ENCODE assay signal across 11 cellular contexts in genomic region chr16:12500771-12501170, GRCh38.
DNase-seq lines count a peak whose midpoint lies in the region; ATAC-seq and TF ChIP-seq lines count a peak whose summit lies in the region.
"Had no signal": no experiment of that assay in that cellular context is flagged by ENCODE, and none has a peak within 500 bp of the region (broad histone marks: within the 10 kb centered on the region; RNA-seq: fewer than 3 reads in every experiment).

No MANE protein-coding gene starts in this region.

- CTCF ChIA-PET in OCI-LY7 (lab: Charles Lee; ENCODE audit: unreplicated experiment) (no interaction called here), PC-9 (lab: Charles Lee) (interaction anchor here (0.6 kb wide), 1 partner anchor 1416 kb away, joined by 3 read pairs; no protein-coding TSS in a partner anchor)

- BruUV-seq in OCI-LY7 (replicated peaks; lab: Mats Ljungman, UMichigan), result no TSS peak
- BruUV-seq in PC-9 (replicated peaks; lab: Mats Ljungman, UMichigan), result no TSS peak

- no peak for TF ChIP-seq CTCF in CD14-positive monocyte (IDR thresholded peaks at IDR 0.05)
- TF ChIP-seq CTCF in OCI-LY7 (conservative IDR thresholded peaks at IDR 0.05; ENCODE audit: low read length), result no peak
- TF ChIP-seq CTCF in hepatocyte (IDR thresholded peaks at IDR 0.05; ENCODE audit: poor library complexity), result no peak
- no peak for TF ChIP-seq CTCF in PC-9 (conservative IDR thresholded peaks at IDR 0.05)

- peaks cover 0 to 3% of the 10 kb centered on the region in 2 donors for H3K36me3 Mint-ChIP-seq in CD14-positive monocyte

- H3K27me3 Mint-ChIP-seq in CD14-positive monocyte (ENCODE audit: low read depth in 3 of 3), result peaks cover 0 to 1% (median 0%) of the 10 kb centered on the region in 3 donors

- H3K9me3 Mint-ChIP-seq in CD14-positive monocyte, result no peaks in the 10 kb centered on the region

- H3K9me3 ChIP-seq in OCI-LY7 (ENCODE audit: low read length), result no peaks in the 10 kb centered on the region
- no peaks in the 10 kb centered on the region for H3K9me3 ChIP-seq in hepatocyte (ENCODE audit: low read depth)
- H3K9me3 ChIP-seq in PC-9 (ENCODE audit: insufficient read depth, low read depth), result no peaks in the 10 kb centered on the region
- H3K9me3 ChIP-seq: thoracic aorta had no signal

- intact Hi-C loops in CD14-positive monocyte (cut with micrococcal nuclease) (no loop called here), OCI-LY7 (cut with micrococcal nuclease; ENCODE audit: unreplicated experiment) (no loop called here), PC-9 (cut with micrococcal nuclease; ENCODE audit: unreplicated experiment) (no loop called here)

- H3F3A ChIP-seq in PC-9 (ENCODE audit: insufficient read depth, low read depth), result no peaks in the 10 kb centered on the region; the same call in 1 of the 2 replicates

- H3K36me3 ChIP-seq in OCI-LY7 (ENCODE audit: insufficient read depth, low read length), result no peaks in the 10 kb centered on the region
- H3K36me3 ChIP-seq in hepatocyte (replicated peaks; ENCODE audit: insufficient read depth, low read depth), result no peaks in the 10 kb centered on the region
- no peaks in the 10 kb centered on the region for H3K36me3 ChIP-seq in PC-9 (ENCODE audit: low read depth)
- H3K36me3 ChIP-seq: thoracic aorta had no signal

- ATAC-seq in GM18868 (IDR thresholded peaks at IDR 0.05; ENCODE audit: unreplicated experiment), result no peak
- ATAC-seq in HG03469 (IDR thresholded peaks at IDR 0.05; ENCODE audit: unreplicated experiment), result no peak

- H3K9me2 ChIP-seq in OCI-LY7 (ENCODE audit: insufficient read depth, low read length) (no peaks in the 10 kb centered on the region), hepatocyte (replicated peaks; ENCODE audit: insufficient read depth) (no peaks in the 10 kb centered on the region), PC-9 (ENCODE audit: insufficient read depth) (no peaks in the 10 kb centered on the region)

- no peaks in the 10 kb centered on the region for H3K79me2 ChIP-seq in OCI-LY7 (ENCODE audit: insufficient read depth, low read depth, low read length)
- H3K79me2 ChIP-seq in hepatocyte, result no peaks in the 10 kb centered on the region
- no peaks in the 10 kb centered on the region for H3K79me2 ChIP-seq in PC-9 (ENCODE audit: low read depth)

- H3K27me3 ChIP-seq in hepatocyte, result no peaks in the 10 kb centered on the region
- H3K27me3 ChIP-seq in PC-9 (ENCODE audit: insufficient read depth, low read depth), result no peaks in the 10 kb centered on the region

- DNase-seq in CD14-positive monocyte (ENCODE audit: low spot score) (peak; percentile 55), COR-L47 (lab: John Stamatoyannopoulos, UW) (peak; percentile 38), OCI-LY7 (ENCODE audit: low spot score) (peak; percentile 9), hepatocyte (ENCODE audit: low spot score) (peak; percentile 43), NK-92 (lab: John Stamatoyannopoulos, UW; ENCODE audit: unreplicated experiment) (no peak), PC-9 (no peak)
- DNase-seq: mesendoderm, NCI-H1105 treated with DMSO at 0.1 percent for 48 hours had no signal

- peak overlapping the region in 6 of 7 donors; percentile 17 to 79 (median 59) for H3K27ac Mint-ChIP-seq in CD14-positive monocyte

- 76% methylated on average over 3 of the region's 3 CpGs for WGBS in hepatocyte (ENCODE audit: low lambda C conversion rate, missing lambda C conversion rate)

- H3K4me3 ChIP-seq in OCI-LY7 (ENCODE audit: low read depth, low read length, poor library complexity, severe bottlenecking) (no peak overlapping the region), hepatocyte (no peak overlapping the region), PC-9 (no peak overlapping the region)
- H3K4me3 ChIP-seq: thoracic aorta had no signal

- POLR2A ChIA-PET in OCI-LY7 (lab: Charles Lee), result no interaction called here
- POLR2A ChIA-PET in PC-9 (lab: Charles Lee; ENCODE audit: unreplicated experiment), result no interaction called here

- H3K4me1 Mint-ChIP-seq in CD14-positive monocyte, result peaks cover 25% of the 10 kb centered on the region

- H3K27ac ChIP-seq in OCI-LY7 (ENCODE audit: low read depth, low read length, poor library complexity, severe bottlenecking) (no peak overlapping the region), hepatocyte (peak overlapping the region; percentile 73), PC-9 (no peak overlapping the region)
- H3K27ac ChIP-seq: thoracic aorta had no signal

- H3K4me3 Mint-ChIP-seq in CD14-positive monocyte, result peak overlapping the region in 1 of 2 donors; percentile 28

- H4K20me1 ChIP-seq in OCI-LY7 (ENCODE audit: insufficient read depth, low read length) (no peaks in the 10 kb centered on the region), hepatocyte (ENCODE audit: insufficient read depth, poor library complexity, severe bottlenecking) (no peaks in the 10 kb centered on the region), PC-9 (ENCODE audit: insufficient read depth) (no peaks in the 10 kb centered on the region)

- H3K4me1 ChIP-seq in OCI-LY7 (ENCODE audit: insufficient read depth, low read length, poor library complexity, severe bottlenecking) (peaks cover 6% of the 10 kb centered on the region), hepatocyte (ENCODE audit: insufficient read depth) (peaks cover 19% of the 10 kb centered on the region), PC-9 (replicated peaks; ENCODE audit: insufficient read depth) (no peaks in the 10 kb centered on the region)

- H2AFZ ChIP-seq in OCI-LY7 (ENCODE audit: low read length) (no peak overlapping the region), hepatocyte (no peak overlapping the region), PC-9 (no peak overlapping the region)

- no peak overlapping the region for H3K4me2 ChIP-seq in OCI-LY7 (ENCODE audit: low read length)
- no peak overlapping the region for H3K4me2 ChIP-seq in hepatocyte
- no peak overlapping the region for H3K4me2 ChIP-seq in PC-9

Comparison
In these comparisons a context has a peak if more than half of its experiments do, and no peak if none do; other contexts are left out.
1. DNase-seq: peak in CD14-positive monocyte (single experiment), COR-L47 (single experiment), OCI-LY7 (single experiment) and hepatocyte (single experiment); none in NK-92 (single experiment) and PC-9 (0 of 2).